Comparison of ENCODE assay signal across 5 cellular contexts in genomic region chr6:168356872-168357271, GRCh38. TPM values are rescaled to one million over a fixed set of nuclear protein-coding genes. Genes with fewer than 3 reads are reported as not detected.
"Had no signal": no experiment of that assay in that cellular context is flagged by ENCODE, and none has a peak within 500 bp of the region (broad histone marks: within the 10 kb centered on the region; RNA-seq: fewer than 3 reads in every experiment).

No MANE protein-coding gene starts in this region.

RNA-seq across cellular contexts. Expression of gene DACT2, which starts 37.3 kb away (rescaled TPM):
- total RNA-seq: HepG2, HT-29, HT1080, IMR-90, K562 had no signal
